1 cellular context compared by ENCODE assay signal in genomic region chr19:12496480-12496879, GRCh38.
A peak's percentile ranks its signal among the peaks of the same experiment; 100 is the strongest.
TF ChIP-seq lines count a peak whose summit lies in the region.

No MANE protein-coding gene starts in this region.

TF ChIP-seq in HepG2, 621 proteins besides CTCF, POLR2A, EP300 and RAD21:
- TF ChIP-seq ELF3 (CRISPR knock-in tag; IDR thresholded peaks at IDR 0.05), result no peak
- no peak for TF ChIP-seq HINFP (CRISPR knock-in tag; IDR thresholded peaks at IDR 0.05; ENCODE audit: low read depth)
- TF ChIP-seq MTF1 (CRISPR knock-in tag; IDR thresholded peaks at IDR 0.05), result no peak
- peak; percentile 57; the same call in 1 of the 2 replicates for TF ChIP-seq ZBTB33 (CRISPR knock-in tag; IDR thresholded peaks at IDR 0.05)
- TF ChIP-seq ZNF784 (CRISPR knock-in tag; IDR thresholded peaks at IDR 0.05; ENCODE audit: borderline replicate concordance), result no peak
- TF ChIP-seq STAT5B (CRISPR knock-in tag; IDR thresholded peaks at IDR 0.05), result no peak
- no peak for TF ChIP-seq MZF1 (CRISPR knock-in tag; IDR thresholded peaks at IDR 0.05; ENCODE audit: borderline replicate concordance)
